Comparison of ENCODE assay signal across 2 cellular contexts in the genomic region with DNA sequence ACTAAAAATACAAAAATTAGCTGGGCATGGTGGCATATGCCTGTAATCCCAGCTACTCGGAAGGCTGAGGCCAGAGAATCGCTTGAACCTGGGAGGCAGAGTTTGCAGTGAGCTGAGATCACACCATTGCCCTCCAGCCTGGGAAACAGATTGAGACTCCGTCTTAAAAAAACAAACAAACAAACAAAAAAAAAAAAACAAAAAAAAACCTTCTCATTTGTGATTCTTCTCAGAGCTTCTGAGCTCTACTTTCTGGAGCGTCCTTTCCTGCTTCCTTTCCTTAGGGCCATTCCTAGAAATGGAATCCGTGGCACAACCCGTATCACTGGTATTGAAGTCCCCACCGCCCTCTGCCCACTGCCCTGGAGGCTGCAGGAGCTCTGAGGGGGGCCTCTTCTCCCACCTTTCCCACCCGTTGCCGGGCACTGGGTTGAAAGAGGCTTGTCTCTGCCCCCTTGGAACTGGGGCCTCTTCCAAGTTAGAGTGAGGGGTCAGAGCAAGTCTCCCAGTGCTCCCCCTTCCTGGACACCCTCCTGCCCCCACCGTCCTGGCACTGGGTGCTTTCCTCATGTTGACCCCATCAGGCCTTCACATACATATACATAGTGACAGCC.
TF ChIP-seq lines count a peak whose summit lies in the region.

No MANE protein-coding gene starts in this region.

TF ChIP-seq in HEK293, 187 proteins besides CTCF, POLR2A, EP300 and RAD21:
- TF ChIP-seq, protein P1, sequence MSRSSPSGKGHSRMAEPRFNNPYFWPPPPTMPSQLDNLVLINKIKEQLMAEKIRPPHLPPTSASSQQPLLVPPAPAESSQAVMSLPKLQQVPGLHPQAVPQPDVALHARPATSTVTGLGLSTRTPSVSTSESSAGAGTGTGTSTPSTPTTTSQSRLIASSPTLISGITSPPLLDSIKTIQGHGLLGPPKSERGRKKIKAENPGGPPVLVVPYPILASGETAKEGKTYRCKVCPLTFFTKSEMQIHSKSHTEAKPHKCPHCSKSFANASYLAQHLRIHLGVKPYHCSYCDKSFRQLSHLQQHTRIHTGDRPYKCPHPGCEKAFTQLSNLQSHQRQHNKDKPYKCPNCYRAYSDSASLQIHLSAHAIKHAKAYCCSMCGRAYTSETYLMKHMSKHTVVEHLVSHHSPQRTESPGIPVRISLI (tag by site-specific recombination; IDR thresholded peaks at IDR 0.05) = 0 out of 2 replicates have a peak, but pooled peaks have one; percentile 68
- TF ChIP-seq, protein P2, sequence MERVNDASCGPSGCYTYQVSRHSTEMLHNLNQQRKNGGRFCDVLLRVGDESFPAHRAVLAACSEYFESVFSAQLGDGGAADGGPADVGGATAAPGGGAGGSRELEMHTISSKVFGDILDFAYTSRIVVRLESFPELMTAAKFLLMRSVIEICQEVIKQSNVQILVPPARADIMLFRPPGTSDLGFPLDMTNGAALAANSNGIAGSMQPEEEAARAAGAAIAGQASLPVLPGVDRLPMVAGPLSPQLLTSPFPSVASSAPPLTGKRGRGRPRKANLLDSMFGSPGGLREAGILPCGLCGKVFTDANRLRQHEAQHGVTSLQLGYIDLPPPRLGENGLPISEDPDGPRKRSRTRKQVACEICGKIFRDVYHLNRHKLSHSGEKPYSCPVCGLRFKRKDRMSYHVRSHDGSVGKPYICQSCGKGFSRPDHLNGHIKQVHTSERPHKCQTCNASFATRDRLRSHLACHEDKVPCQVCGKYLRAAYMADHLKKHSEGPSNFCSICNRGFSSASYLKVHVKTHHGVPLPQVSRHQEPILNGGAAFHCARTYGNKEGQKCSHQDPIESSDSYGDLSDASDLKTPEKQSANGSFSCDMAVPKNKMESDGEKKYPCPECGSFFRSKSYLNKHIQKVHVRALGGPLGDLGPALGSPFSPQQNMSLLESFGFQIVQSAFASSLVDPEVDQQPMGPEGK (tag by site-specific recombination; IDR thresholded peaks at IDR 0.05) = peak; percentile 19; the same call in 1 of the 2 replicates
- TF ChIP-seq GLIS2 (tag by site-specific recombination; IDR thresholded peaks at IDR 0.05) = 0 out of 2 replicates have a peak, but pooled peaks have one; percentile 22
- TF ChIP-seq ZNF19 (tag by site-specific recombination; IDR thresholded peaks at IDR 0.05; ENCODE audit: low read depth) = no peak
- TF ChIP-seq TCF7L2 (IDR thresholded peaks at IDR 0.05; ENCODE audit: borderline replicate concordance, low read depth, low read length) = no peak
- TF ChIP-seq ZBTB8A (tag by site-specific recombination; IDR thresholded peaks at IDR 0.05) = no peak
- TF ChIP-seq, protein P3, sequence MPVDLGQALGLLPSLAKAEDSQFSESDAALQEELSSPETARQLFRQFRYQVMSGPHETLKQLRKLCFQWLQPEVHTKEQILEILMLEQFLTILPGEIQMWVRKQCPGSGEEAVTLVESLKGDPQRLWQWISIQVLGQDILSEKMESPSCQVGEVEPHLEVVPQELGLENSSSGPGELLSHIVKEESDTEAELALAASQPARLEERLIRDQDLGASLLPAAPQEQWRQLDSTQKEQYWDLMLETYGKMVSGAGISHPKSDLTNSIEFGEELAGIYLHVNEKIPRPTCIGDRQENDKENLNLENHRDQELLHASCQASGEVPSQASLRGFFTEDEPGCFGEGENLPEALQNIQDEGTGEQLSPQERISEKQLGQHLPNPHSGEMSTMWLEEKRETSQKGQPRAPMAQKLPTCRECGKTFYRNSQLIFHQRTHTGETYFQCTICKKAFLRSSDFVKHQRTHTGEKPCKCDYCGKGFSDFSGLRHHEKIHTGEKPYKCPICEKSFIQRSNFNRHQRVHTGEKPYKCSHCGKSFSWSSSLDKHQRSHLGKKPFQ (tag by site-specific recombination; IDR thresholded peaks at IDR 0.05) = 0 out of 2 replicates have a peak, but pooled peaks have one; percentile 24
- TF ChIP-seq ZBTB17 (tag by site-specific recombination; IDR thresholded peaks at IDR 0.05) = peak; percentile 53; the same call in 1 of the 2 replicates
- 0 out of 2 replicates have a peak, but pooled peaks have one; percentile 32 for TF ChIP-seq BCL11A (tag by site-specific recombination; IDR thresholded peaks at IDR 0.05; ENCODE audit: low read depth)
- TF ChIP-seq GLIS1 (tag by site-specific recombination; IDR thresholded peaks at IDR 0.05) = peak; percentile 74
- TF ChIP-seq ZNF248 (tag by site-specific recombination; IDR thresholded peaks at IDR 0.05) = no peak

TF ChIP-seq in HepG2, 621 proteins besides CTCF, POLR2A, EP300 and RAD21:
- TF ChIP-seq ASH2L (IDR thresholded peaks at IDR 0.05; ENCODE audit: insufficient read length, low read depth, low read length) (no peak), ZNF430 (CRISPR knock-in tag; IDR thresholded peaks at IDR 0.05) (no peak), ZNF232 (CRISPR knock-in tag; IDR thresholded peaks at IDR 0.05; ENCODE audit: borderline replicate concordance) (no peak), SALL2 (CRISPR knock-in tag; IDR thresholded peaks at IDR 0.05) (no peak), ATF7-NPFF (CRISPR knock-in tag; IDR thresholded peaks at IDR 0.05; ENCODE audit: low read depth) (no peak), ARHGAP35 (CRISPR knock-in tag; IDR thresholded peaks at IDR 0.05; ENCODE audit: borderline replicate concordance) (no peak), FOXM1 (CRISPR knock-in tag; IDR thresholded peaks at IDR 0.05) (no peak), ZNF432 (CRISPR knock-in tag; IDR thresholded peaks at IDR 0.05; ENCODE audit: borderline replicate concordance) (no peak), NFE2 (CRISPR knock-in tag; IDR thresholded peaks at IDR 0.05) (no peak), ZNF737 (CRISPR knock-in tag; IDR thresholded peaks at IDR 0.05; ENCODE audit: borderline replicate concordance) (no peak), NCOA2 (CRISPR knock-in tag; IDR thresholded peaks at IDR 0.05) (no peak), KAT2B (IDR thresholded peaks at IDR 0.05; ENCODE audit: borderline replicate concordance, low read depth, low read length) (no peak), PAF1 (CRISPR knock-in tag; IDR thresholded peaks at IDR 0.05) (no peak), ZNF660 (CRISPR knock-in tag; IDR thresholded peaks at IDR 0.05; ENCODE audit: borderline replicate concordance, low read depth) (no peak), MAF1 (CRISPR knock-in tag; IDR thresholded peaks at IDR 0.05; ENCODE audit: borderline replicate concordance) (no peak), ZNF282 (IDR thresholded peaks at IDR 0.05; ENCODE audit: partially characterized antibody) (no peak)
- TF ChIP-seq, protein P4, sequence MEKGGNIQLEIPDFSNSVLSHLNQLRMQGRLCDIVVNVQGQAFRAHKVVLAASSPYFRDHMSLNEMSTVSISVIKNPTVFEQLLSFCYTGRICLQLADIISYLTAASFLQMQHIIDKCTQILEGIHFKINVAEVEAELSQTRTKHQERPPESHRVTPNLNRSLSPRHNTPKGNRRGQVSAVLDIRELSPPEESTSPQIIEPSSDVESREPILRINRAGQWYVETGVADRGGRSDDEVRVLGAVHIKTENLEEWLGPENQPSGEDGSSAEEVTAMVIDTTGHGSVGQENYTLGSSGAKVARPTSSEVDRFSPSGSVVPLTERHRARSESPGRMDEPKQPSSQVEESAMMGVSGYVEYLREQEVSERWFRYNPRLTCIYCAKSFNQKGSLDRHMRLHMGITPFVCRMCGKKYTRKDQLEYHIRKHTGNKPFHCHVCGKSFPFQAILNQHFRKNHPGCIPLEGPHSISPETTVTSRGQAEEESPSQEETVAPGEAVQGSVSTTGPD (CRISPR knock-in tag; IDR thresholded peaks at IDR 0.05) = no peak
